Comparison of ENCODE assay signal across 10 cellular contexts in the genomic region with DNA sequence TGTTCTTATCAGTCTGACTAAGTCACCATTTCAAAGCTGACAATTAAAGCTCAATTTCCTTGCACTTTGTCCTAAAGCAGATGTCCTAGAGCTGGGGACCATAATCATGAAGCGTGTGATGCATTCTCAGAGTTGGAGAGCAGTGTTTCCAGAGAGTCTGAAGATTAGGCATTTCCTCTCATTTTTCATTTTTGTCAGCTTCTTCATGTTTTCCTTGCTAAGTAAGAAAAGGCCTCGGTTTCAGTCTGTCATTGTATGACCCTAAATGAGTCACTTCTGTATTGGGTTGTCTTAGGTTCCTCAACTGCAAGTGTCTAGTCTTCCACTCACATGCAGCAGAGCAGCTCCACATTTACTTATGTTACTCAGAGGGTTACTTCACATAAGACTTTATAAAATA.
DNase-seq lines count a peak whose midpoint lies in the region; ATAC-seq and TF ChIP-seq lines count a peak whose summit lies in the region.
"Had no signal": no experiment of that assay in that cellular context is flagged by ENCODE, and none has a peak within 500 bp of the region (broad histone marks: within the 10 kb centered on the region; RNA-seq: fewer than 3 reads in every experiment).

No MANE protein-coding gene starts in this region.

- ATAC-seq in GM18519 (IDR thresholded peaks at IDR 0.05; ENCODE audit: low FRiP score, unreplicated experiment) (peak; percentile 56), HG02885 (IDR thresholded peaks at IDR 0.05; ENCODE audit: poor library complexity, unreplicated experiment) (peak; percentile 61)
- ATAC-seq in activated naive CD4-positive, alpha-beta T cell treated with anti-CD3 and anti-CD28 coated beads, Interleukin-2, amount 50 U/mL, for 72 hours: peak; percentile 84 to 85
- ATAC-seq in naive thymus-derived CD4-positive, alpha-beta T cell: peak; percentile 70

- peak overlapping the region; percentile 94 to 98 for H3K27ac Mint-ChIP-seq in activated naive CD4-positive, alpha-beta T cell treated with anti-CD3 and anti-CD28 coated beads, Interleukin-2, amount 50 U/mL, for 72 hours
- peak overlapping the region in 2 of 9 donors; percentile 28 to 34 for H3K27ac Mint-ChIP-seq in naive thymus-derived CD4-positive, alpha-beta T cell

- POLR2A ChIA-PET in naive thymus-derived CD4-positive, alpha-beta T cell (lab: Charles Lee): no interaction called here

- TF ChIP-seq CTCF in left ventricle myocardium inferior (IDR thresholded peaks at IDR 0.05; ENCODE audit: borderline replicate concordance): no peak

- peak in 1 of 2 donors; percentile 15 for DNase-seq in activated naive CD4-positive, alpha-beta T cell treated with anti-CD3 and anti-CD28 coated beads, Interleukin-2, amount 50 U/mL, for 72 hours (ENCODE audit: low spot score in 2 of 2)
- DNase-seq in naive thymus-derived CD4-positive, alpha-beta T cell: no peak
- DNase-seq in NK-92 (lab: John Stamatoyannopoulos, UW; ENCODE audit: unreplicated experiment) (no peak), KG1 (lab: John Stamatoyannopoulos, UW) (no peak), NCI-H1436 (lab: John Stamatoyannopoulos, UW) (no peak), left ventricle myocardium inferior (no peak)
- DNase-seq: head of caudate nucleus, NCI-H748 treated with DMSO at 0.1 percent for 48 hours had no signal

- CTCF ChIA-PET in naive thymus-derived CD4-positive, alpha-beta T cell (lab: Charles Lee): interaction anchor here (1.2 to 1.5 kb wide), 2 partner anchors 21 to 40 kb away, joined by 3 read pairs; no protein-coding TSS in a partner anchor

- peaks cover 16 to 18% of the 10 kb centered on the region in 2 donors for H3K4me1 ChIP-seq in naive thymus-derived CD4-positive, alpha-beta T cell (ENCODE audit: control insufficient read depth in 2 of 2, insufficient read depth in 2 of 2, low read length in 2 of 2)
- H3K4me1 ChIP-seq in left ventricle myocardium inferior: peaks cover 21% of the 10 kb centered on the region

- no peaks in the 10 kb centered on the region for H3K27me3 Mint-ChIP-seq in naive thymus-derived CD4-positive, alpha-beta T cell

- no peak overlapping the region for H3K4me3 ChIP-seq in naive thymus-derived CD4-positive, alpha-beta T cell (ENCODE audit: low read length)
- no peak overlapping the region for H3K4me3 ChIP-seq in left ventricle myocardium inferior

- no peaks in the 10 kb centered on the region for H3K36me3 ChIP-seq in naive thymus-derived CD4-positive, alpha-beta T cell (ENCODE audit: control insufficient read depth in 2 of 3, insufficient read depth in 3 of 3, low read length in 3 of 3)
- H3K36me3 ChIP-seq in left ventricle myocardium inferior: no peaks in the 10 kb centered on the region

- H3K9me3 ChIP-seq in naive thymus-derived CD4-positive, alpha-beta T cell (ENCODE audit: control insufficient read depth in 2 of 3, low read length in 3 of 3): no peaks in the 10 kb centered on the region
- peaks cover 4% of the 10 kb centered on the region for H3K9me3 ChIP-seq in left ventricle myocardium inferior (replicated peaks)

- intact Hi-C loops in naive thymus-derived CD4-positive, alpha-beta T cell (cut with micrococcal nuclease): loop anchor here in 1 of 2 donors (10.0 kb wide), 1 partner anchor 620 kb away; no protein-coding TSS in a partner anchor
- intact Hi-C loops in left ventricle myocardium inferior (cut with micrococcal nuclease): no loop called here

- peak overlapping the region in 1 of 10 donors; percentile 41 for H3K4me3 Mint-ChIP-seq in naive thymus-derived CD4-positive, alpha-beta T cell

- H3K27me3 ChIP-seq in naive thymus-derived CD4-positive, alpha-beta T cell (ENCODE audit: control insufficient read depth in 2 of 2, insufficient read depth in 2 of 2, low read length in 2 of 2): no peaks in the 10 kb centered on the region
- no peaks in the 10 kb centered on the region for H3K27me3 ChIP-seq in left ventricle myocardium inferior (ENCODE audit: low read depth)

- peaks cover 21 to 42% (median 32%) of the 10 kb centered on the region in 7 donors for H3K4me1 Mint-ChIP-seq in naive thymus-derived CD4-positive, alpha-beta T cell

- peaks cover 0 to 14% of the 10 kb centered on the region in 2 donors for H3K36me3 Mint-ChIP-seq in activated naive CD4-positive, alpha-beta T cell treated with anti-CD3 and anti-CD28 coated beads, Interleukin-2, amount 50 U/mL, for 72 hours
- peaks cover 0 to 21% (median 0%) of the 10 kb centered on the region in 5 donors for H3K36me3 Mint-ChIP-seq in naive thymus-derived CD4-positive, alpha-beta T cell

- peaks cover 3 to 4% of the 10 kb centered on the region in 2 donors for H3K9me3 Mint-ChIP-seq in activated naive CD4-positive, alpha-beta T cell treated with anti-CD3 and anti-CD28 coated beads, Interleukin-2, amount 50 U/mL, for 72 hours
- H3K9me3 Mint-ChIP-seq in naive thymus-derived CD4-positive, alpha-beta T cell: peaks cover 0 to 5% (median 0%) of the 10 kb centered on the region in 11 donors

- no peak overlapping the region for H3K27ac ChIP-seq in naive thymus-derived CD4-positive, alpha-beta T cell (ENCODE audit: low read depth, low read length)
- H3K27ac ChIP-seq in left ventricle myocardium inferior (replicated peaks): no peak overlapping the region
